ENCODE assay signal across 1 cellular context in genomic region chr2:159615187-159615935, GRCh38.
TF ChIP-seq lines count a peak whose summit lies in the region.

No MANE protein-coding gene starts in this region.

TF ChIP-seq in HepG2, 621 proteins besides CTCF, POLR2A, EP300 and RAD21 (continued from another document and continues in another):
- TF ChIP-seq AHDC1 (CRISPR knock-in tag; IDR thresholded peaks at IDR 0.05; ENCODE audit: borderline replicate concordance) (peak; percentile 27; the same call in 1 of the 2 replicates), ZNF800 (CRISPR knock-in tag; IDR thresholded peaks at IDR 0.05) (no peak), BORCS8-MEF2B (CRISPR knock-in tag; IDR thresholded peaks at IDR 0.05) (peak; percentile 92), HMG20B (CRISPR knock-in tag; conservative IDR thresholded peaks at IDR 0.05) (0 out of 2 replicates have a peak, but pooled peaks have one; percentile 39), ZNF724P (CRISPR knock-in tag; IDR thresholded peaks at IDR 0.05; ENCODE audit: borderline replicate concordance) (peak; percentile 75; the same call in 1 of the 2 replicates), LCORL (IDR thresholded peaks at IDR 0.05) (no peak), LCORL (CRISPR knock-in tag; IDR thresholded peaks at IDR 0.05) (peak; percentile 41; the same call in 1 of the 2 replicates), NR0B2 (CRISPR knock-in tag; IDR thresholded peaks at IDR 0.05) (no peak), KMT2A (CRISPR knock-in tag; IDR thresholded peaks at IDR 0.05) (peak; percentile 86), USF2 (IDR thresholded peaks at IDR 0.05; ENCODE audit: low read depth, low read length) (no peak), USF2 (CRISPR knock-in tag; IDR thresholded peaks at IDR 0.05; ENCODE audit: borderline replicate concordance) (no peak), JUNB (CRISPR knock-in tag; IDR thresholded peaks at IDR 0.05; ENCODE audit: borderline replicate concordance) (no peak), NONO (IDR thresholded peaks at IDR 0.05) (no peak), NONO (CRISPR knock-in tag; conservative IDR thresholded peaks at IDR 0.05) (peak; percentile 73), ZNF280B (CRISPR knock-in tag; IDR thresholded peaks at IDR 0.05; ENCODE audit: borderline replicate concordance) (no peak; the same call in 1 of the 2 replicates), XRCC5 (optimal IDR thresholded peaks at IDR 0.05; ENCODE audit: low read length) (peak; percentile 51), MAFG (CRISPR knock-in tag; IDR thresholded peaks at IDR 0.05) (no peak), HNRNPK (IDR thresholded peaks at IDR 0.05; ENCODE audit: low read depth, low read length, poor library complexity, severe bottlenecking) (peak; percentile 83), SIX4 (CRISPR knock-in tag; IDR thresholded peaks at IDR 0.05) (no peak), SALL1 (CRISPR knock-in tag; IDR thresholded peaks at IDR 0.05) (peak; percentile 84), ZNF276 (CRISPR knock-in tag; IDR thresholded peaks at IDR 0.05; ENCODE audit: low read depth) (no peak), SRF (IDR thresholded peaks at IDR 0.05; ENCODE audit: low read depth, low read length) (peak; percentile 47; the same call in 1 of the 2 replicates), MAZ (IDR thresholded peaks at IDR 0.05; ENCODE audit: borderline replicate concordance, low read depth, low read length) (peak; percentile 82), MAZ (CRISPR knock-in tag; IDR thresholded peaks at IDR 0.05; ENCODE audit: low read depth) (no peak), HMGXB4 (CRISPR knock-in tag; IDR thresholded peaks at IDR 0.05; ENCODE audit: borderline replicate concordance in 1 of 2, low read depth in 1 of 2) (peak in 1 of 2 experiments; percentile 58; a peak in 2 of 4 replicates), ZFY (CRISPR knock-in tag; IDR thresholded peaks at IDR 0.05) (peak; percentile 72), TERF1 (CRISPR knock-in tag; IDR thresholded peaks at IDR 0.05) (peak; percentile 79)
- TF ChIP-seq, protein P1, sequence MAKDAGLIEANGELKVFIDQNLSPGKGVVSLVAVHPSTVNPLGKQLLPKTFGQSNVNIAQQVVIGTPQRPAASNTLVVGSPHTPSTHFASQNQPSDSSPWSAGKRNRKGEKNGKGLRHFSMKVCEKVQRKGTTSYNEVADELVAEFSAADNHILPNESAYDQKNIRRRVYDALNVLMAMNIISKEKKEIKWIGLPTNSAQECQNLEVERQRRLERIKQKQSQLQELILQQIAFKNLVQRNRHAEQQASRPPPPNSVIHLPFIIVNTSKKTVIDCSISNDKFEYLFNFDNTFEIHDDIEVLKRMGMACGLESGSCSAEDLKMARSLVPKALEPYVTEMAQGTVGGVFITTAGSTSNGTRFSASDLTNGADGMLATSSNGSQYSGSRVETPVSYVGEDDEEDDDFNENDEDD (CRISPR knock-in tag; IDR thresholded peaks at IDR 0.05; ENCODE audit: borderline replicate concordance), result no peak
- TF ChIP-seq, protein P2, sequence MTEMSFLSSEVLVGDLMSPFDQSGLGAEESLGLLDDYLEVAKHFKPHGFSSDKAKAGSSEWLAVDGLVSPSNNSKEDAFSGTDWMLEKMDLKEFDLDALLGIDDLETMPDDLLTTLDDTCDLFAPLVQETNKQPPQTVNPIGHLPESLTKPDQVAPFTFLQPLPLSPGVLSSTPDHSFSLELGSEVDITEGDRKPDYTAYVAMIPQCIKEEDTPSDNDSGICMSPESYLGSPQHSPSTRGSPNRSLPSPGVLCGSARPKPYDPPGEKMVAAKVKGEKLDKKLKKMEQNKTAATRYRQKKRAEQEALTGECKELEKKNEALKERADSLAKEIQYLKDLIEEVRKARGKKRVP (CRISPR knock-in tag; IDR thresholded peaks at IDR 0.05), result peak in 1 of 2 experiments; percentile 64; a peak in 2 of 4 replicates
- TF ChIP-seq, protein P3, sequence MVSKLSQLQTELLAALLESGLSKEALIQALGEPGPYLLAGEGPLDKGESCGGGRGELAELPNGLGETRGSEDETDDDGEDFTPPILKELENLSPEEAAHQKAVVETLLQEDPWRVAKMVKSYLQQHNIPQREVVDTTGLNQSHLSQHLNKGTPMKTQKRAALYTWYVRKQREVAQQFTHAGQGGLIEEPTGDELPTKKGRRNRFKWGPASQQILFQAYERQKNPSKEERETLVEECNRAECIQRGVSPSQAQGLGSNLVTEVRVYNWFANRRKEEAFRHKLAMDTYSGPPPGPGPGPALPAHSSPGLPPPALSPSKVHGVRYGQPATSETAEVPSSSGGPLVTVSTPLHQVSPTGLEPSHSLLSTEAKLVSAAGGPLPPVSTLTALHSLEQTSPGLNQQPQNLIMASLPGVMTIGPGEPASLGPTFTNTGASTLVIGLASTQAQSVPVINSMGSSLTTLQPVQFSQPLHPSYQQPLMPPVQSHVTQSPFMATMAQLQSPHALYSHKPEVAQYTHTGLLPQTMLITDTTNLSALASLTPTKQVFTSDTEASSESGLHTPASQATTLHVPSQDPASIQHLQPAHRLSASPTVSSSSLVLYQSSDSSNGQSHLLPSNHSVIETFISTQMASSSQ (IDR thresholded peaks at IDR 0.05; ENCODE audit: low read depth), result no peak
- TF ChIP-seq, protein P3 (CRISPR knock-in tag; IDR thresholded peaks at IDR 0.05; ENCODE audit: borderline replicate concordance), result peak; percentile 59; the same call in 1 of the 2 replicates
